In genomic region chr12:86138770-86139169, GRCh38 we compare ENCODE assay signal across 29 cellular contexts.
"Had no signal": no experiment of that assay in that cellular context is flagged by ENCODE, and none has a peak within 500 bp of the region (broad histone marks: within the 10 kb centered on the region; RNA-seq: fewer than 3 reads in every experiment).

No MANE protein-coding gene starts in this region.

- H3K4me3 ChIP-seq: pancreas, prostate gland, sigmoid colon, smooth muscle cell, upper lobe of left lung had no signal

- H3K4me1 ChIP-seq: pancreas, prostate gland, sigmoid colon, upper lobe of left lung had no signal

- ATAC-seq: left colon; naive thymus-derived CD8-positive, alpha-beta T cell; pancreas; stimulated activated memory B cell treated with anti-CD40 and anti-IgM and Interleukin-4, amounts not matched to agents 10 μg/mL and 1 μg/mL and 100 μg/mL, for 72 hours; stimulated activated naive CD8-positive, alpha-beta T cell treated with anti-CD3 and anti-CD28 coated beads, Interleukin-15, amount 100 ng/mL, for 72 hours had no signal

- H3K27ac ChIP-seq: pancreas, prostate gland, sigmoid colon, upper lobe of left lung had no signal

- H3K9me3 ChIP-seq: pancreas, prostate gland, sigmoid colon, upper lobe of left lung had no signal

- H3K27me3 ChIP-seq: sigmoid colon, upper lobe of left lung had no signal

- H3K36me3 ChIP-seq: pancreas, prostate gland, sigmoid colon, upper lobe of left lung had no signal

- DNase-seq: activated CD4-positive, alpha-beta memory T cell treated with anti-CD3 and anti-CD28 coated beads for 36 hours; activated CD4-positive, alpha-beta T cell treated with anti-CD3 and anti-CD28 coated beads, Interleukin-2, amount 10 ng/mL, durations not matched to agents 24 days and 14 days; activated CD4-positive, CD25-positive, alpha-beta regulatory T cell treated with anti-CD3 and anti-CD28 coated beads, Interleukin-2, amount 50 U/mL, for 72 hours; activated CD8-positive, alpha-beta memory T cell treated with anti-CD3 and anti-CD28 coated beads, Interleukin-2, amount 50 U/mL, for 4 hours; activated gamma-delta T cell; activated naive CD4-positive, alpha-beta T cell treated with anti-CD3 and anti-CD28 coated beads, Interleukin-2, amount 10 ng/mL, durations not matched to agents 7 days and 5 days; activated naive CD8-positive, alpha-beta T cell treated with anti-CD3 and anti-CD28 coated beads, Interleukin-2, amount 10 ng/mL, durations not matched to agents 7 days and 5 days; activated T-cell treated with anti-CD3 and anti-CD28 coated beads, Interleukin-2, amount 50 U/mL, for 1 hour; effector CD4-positive, alpha-beta T cell; head of caudate nucleus; hippocampal formation; kidney; left colon; midbrain; naive thymus-derived CD8-positive, alpha-beta T cell; nucleus accumbens; pancreas; retina; sigmoid colon; stimulated activated CD4-positive, alpha-beta T cell treated with anti-CD3 and anti-CD28 coated beads, Interleukin-1b, Interleukin-23, amount 100 ng/mL, for 48 hours; stimulated activated CD4-positive, alpha-beta T cell treated with anti-CD3 and anti-CD28 coated beads, Interleukin-4, amount 100 ng/mL, for 4 hours; stimulated activated CD8-positive, alpha-beta memory T cell treated with anti-CD3 and anti-CD28 coated beads, Interleukin-4, amount 100 ng/mL, for 48 hours; stimulated activated naive CD8-positive, alpha-beta T cell treated with anti-CD3 and anti-CD28 coated beads, Interleukin-15, amount 100 ng/mL, for 72 hours; substantia nigra; T-helper 9 cell; upper lobe of left lung had no signal
